1 cellular context compared by ENCODE assay signal in genomic region chr17:18257268-18257681, GRCh38.
TF ChIP-seq lines count a peak whose summit lies in the region.

No MANE protein-coding gene starts in this region.

TF ChIP-seq in SK-N-SH treated with all-trans-retinoic acid at 6 μM for 48 hours, 23 proteins besides CTCF, POLR2A, EP300 and RAD21 (continued from another document):
- TF ChIP-seq, protein P1, sequence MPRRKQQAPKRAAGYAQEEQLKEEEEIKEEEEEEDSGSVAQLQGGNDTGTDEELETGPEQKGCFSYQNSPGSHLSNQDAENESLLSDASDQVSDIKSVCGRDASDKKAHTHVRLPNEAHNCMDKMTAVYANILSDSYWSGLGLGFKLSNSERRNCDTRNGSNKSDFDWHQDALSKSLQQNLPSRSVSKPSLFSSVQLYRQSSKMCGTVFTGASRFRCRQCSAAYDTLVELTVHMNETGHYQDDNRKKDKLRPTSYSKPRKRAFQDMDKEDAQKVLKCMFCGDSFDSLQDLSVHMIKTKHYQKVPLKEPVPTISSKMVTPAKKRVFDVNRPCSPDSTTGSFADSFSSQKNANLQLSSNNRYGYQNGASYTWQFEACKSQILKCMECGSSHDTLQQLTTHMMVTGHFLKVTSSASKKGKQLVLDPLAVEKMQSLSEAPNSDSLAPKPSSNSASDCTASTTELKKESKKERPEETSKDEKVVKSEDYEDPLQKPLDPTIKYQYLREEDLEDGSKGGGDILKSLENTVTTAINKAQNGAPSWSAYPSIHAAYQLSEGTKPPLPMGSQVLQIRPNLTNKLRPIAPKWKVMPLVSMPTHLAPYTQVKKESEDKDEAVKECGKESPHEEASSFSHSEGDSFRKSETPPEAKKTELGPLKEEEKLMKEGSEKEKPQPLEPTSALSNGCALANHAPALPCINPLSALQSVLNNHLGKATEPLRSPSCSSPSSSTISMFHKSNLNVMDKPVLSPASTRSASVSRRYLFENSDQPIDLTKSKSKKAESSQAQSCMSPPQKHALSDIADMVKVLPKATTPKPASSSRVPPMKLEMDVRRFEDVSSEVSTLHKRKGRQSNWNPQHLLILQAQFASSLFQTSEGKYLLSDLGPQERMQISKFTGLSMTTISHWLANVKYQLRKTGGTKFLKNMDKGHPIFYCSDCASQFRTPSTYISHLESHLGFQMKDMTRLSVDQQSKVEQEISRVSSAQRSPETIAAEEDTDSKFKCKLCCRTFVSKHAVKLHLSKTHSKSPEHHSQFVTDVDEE (CRISPR knock-in tag; IDR thresholded peaks at IDR 0.05): no peak
- TF ChIP-seq TCF4 (CRISPR knock-in tag; IDR thresholded peaks at IDR 0.05; ENCODE audit: borderline replicate concordance): no peak
- no peak for TF ChIP-seq ZNF8 (CRISPR knock-in tag; IDR thresholded peaks at IDR 0.05)
- no peak for TF ChIP-seq ISL1 (CRISPR knock-in tag; IDR thresholded peaks at IDR 0.05)
- no peak for TF ChIP-seq RARB (CRISPR knock-in tag; IDR thresholded peaks at IDR 0.05)
- TF ChIP-seq ZFP3 (CRISPR knock-in tag; IDR thresholded peaks at IDR 0.05): no peak
- TF ChIP-seq PPARA (CRISPR knock-in tag; IDR thresholded peaks at IDR 0.05; ENCODE audit: borderline replicate concordance): no peak
- no peak for TF ChIP-seq CSRNP3 (CRISPR knock-in tag; IDR thresholded peaks at IDR 0.05)
- TF ChIP-seq GLIS3 (CRISPR knock-in tag; IDR thresholded peaks at IDR 0.05): no peak
- TF ChIP-seq OSR1 (CRISPR knock-in tag; IDR thresholded peaks at IDR 0.05): no peak
- TF ChIP-seq CREB5 (CRISPR knock-in tag; IDR thresholded peaks at IDR 0.05; ENCODE audit: low read depth): no peak
- no peak for TF ChIP-seq TOX (CRISPR knock-in tag; IDR thresholded peaks at IDR 0.05; ENCODE audit: borderline replicate concordance)
- no peak for TF ChIP-seq ZNF565 (CRISPR knock-in tag; conservative IDR thresholded peaks at IDR 0.05; ENCODE audit: low read depth)
TF ChIP-seq in SK-N-SH treated with all-trans-retinoic acid at 6 μM for 48 hours: peak in this region for 0.
